ENCODE assay signal across 16 cellular contexts in genomic region chr12:1573960-1574862, GRCh38. TPM values are rescaled to one million over a fixed set of nuclear protein-coding genes. Genes with fewer than 3 reads are reported as not detected.
DNase-seq lines count a peak whose midpoint lies in the region; ATAC-seq, FAIRE-seq and TF ChIP-seq lines count a peak whose summit lies in the region.
"Had no signal": no experiment of that assay in that cellular context is flagged by ENCODE, and none has a peak within 500 bp of the region (broad histone marks: within the 10 kb centered on the region; RNA-seq: fewer than 3 reads in every experiment).

No MANE protein-coding gene starts in this region.

- no peak for TF ChIP-seq RAD21 in GM12878 (IDR thresholded peaks at IDR 0.05; ENCODE audit: insufficient read depth, low read depth, low read length)

- SMC1A ChIA-PET in GM12878 (lab: Charles Lee; ENCODE audit: uncharacterized antibody, unreplicated experiment): interaction anchor here (0.5 to 12.3 kb wide), 10 partner anchors 9 to 460 kb away, joined by 3 to 276 read pairs (median 4); no protein-coding TSS in a partner anchor

- intact Hi-C loops in GM12878 (cut with micrococcal nuclease; ENCODE audit: unreplicated experiment) (no loop called here), posterior vena cava (cut with DNase I) (no loop called here)

- TF ChIP-seq CTCF in C4-2B (conservative IDR thresholded peaks at IDR 0.05) (no peak), HEK293 (tag by site-specific recombination; IDR thresholded peaks at IDR 0.05) (no peak), GM12878 (IDR thresholded peaks at IDR 0.05 in 2 of 3, conservative IDR thresholded peaks at IDR 0.05 in 1 of 3; ENCODE audit: control insufficient read depth in 2 of 3, extremely low read depth in 1 of 3, insufficient read depth in 1 of 3, low read depth in 3 of 3, low read length in 3 of 3) (no peak), omental fat pad (IDR thresholded peaks at IDR 0.05) (no peak)

- FAIRE-seq in GM12878 (lab: Jason Lieb, UNC): no peak
- FAIRE-seq: kidney had no signal

- BruUV-seq in GM12878 (replicated peaks; lab: Mats Ljungman, UMichigan): no TSS peak

- H3K4me3 ChIP-seq in HEK293 (ENCODE audit: low read depth, low read length): no peak overlapping the region
- H3K4me3 ChIP-seq in GM12878: no peak overlapping the region
- H3K4me3 ChIP-seq: PC-9 had no signal

- RAD21 ChIA-PET in GM12878 (lab: Charles Lee; ENCODE audit: unreplicated experiment): interaction anchor here (0.6 to 2.8 kb wide), 8 partner anchors 9 to 456 kb away, joined by 3 to 10 read pairs (median 5); no protein-coding TSS in a partner anchor

- TF ChIP-seq EP300 in GM12878 (IDR thresholded peaks at IDR 0.05; ENCODE audit: borderline replicate concordance in 1 of 2, control insufficient read depth in 1 of 2, low read depth in 2 of 2, low read length in 2 of 2): no peak

- no peak for DNase-seq in GM12878 (ENCODE audit: low read depth, low spot score)
- no peak for DNase-seq in omental fat pad (ENCODE audit: low spot score)
- DNase-seq in posterior vena cava (ENCODE audit: low spot score): no peak
- no peak for DNase-seq in LoVo (ENCODE audit: low spot score)
- DNase-seq: activated effector memory CD4-positive, alpha-beta T cell treated with Interleukin-2 at 50 U/mL for 16 hours; brain microvascular endothelial cell; kidney; NCI-H2227 treated with DMSO at 0.1 percent for 48 hours; stimulated activated CD4-positive, alpha-beta T cell treated with anti-CD3 and anti-CD28 coated beads, Interleukin-4, amount 100 ng/mL, for 1 hour; stimulated activated naive CD4-positive, alpha-beta T cell treated with Interleukin-2 at 50 U/mL for 16 hours; T-helper 2 cell had no signal

- POLR2A ChIA-PET in HEK293 (lab: Yijun Ruan, JAX): interaction anchor here (1.6 kb wide), 1 partner anchor 19 kb away, joined by 4 read pairs; no protein-coding TSS in a partner anchor
- POLR2A ChIA-PET in GM12878 (lab: Charles Lee): interaction anchor here (0.6 to 1.1 kb wide), 4 partner anchors 15 to 456 kb away, joined by 3 to 7 read pairs (median 4); no protein-coding TSS in a partner anchor

- H2AFZ ChIP-seq in GM12878 (ENCODE audit: control insufficient read depth, low read depth, low read length): no peak overlapping the region
- H2AFZ ChIP-seq: PC-9 had no signal

- CTCF ChIA-PET in HEK293 (lab: Yijun Ruan, JAX) (interaction anchor here (0.6 to 10.7 kb wide), 4 partner anchors 9 to 456 kb away, joined by 3 to 196 read pairs (median 5); no protein-coding TSS in a partner anchor), GM12878 (lab: Yijun Ruan, JAX) (interaction anchor here (1.2 to 12.3 kb wide), 4 partner anchors 9 to 456 kb away, joined by 3 to 193 read pairs (median 38); no protein-coding TSS in a partner anchor)

- H3K27me3 ChIP-seq in GM12878 (replicated peaks in 1 of 2; ENCODE audit: control insufficient read depth in 2 of 2, insufficient read depth in 2 of 2, low read length in 1 of 2): no peaks in the 10 kb centered on the region
- H3K27me3 ChIP-seq: brain microvascular endothelial cell had no signal

- no peaks in the 10 kb centered on the region for H3K79me2 ChIP-seq in GM12878 (ENCODE audit: control insufficient read depth, insufficient read depth, low read length)

- WGBS in GM12878 (ENCODE audit: insufficient coverage, insufficient replicate concordance, low lambda C conversion rate, missing lambda C conversion rate): 63% methylated on average over 13 of the region's 15 CpGs

- H3K9me3 ChIP-seq in HEK293 (ENCODE audit: control insufficient read depth, insufficient read depth, low read depth, low read length): no peaks in the 10 kb centered on the region
- no peaks in the 10 kb centered on the region for H3K9me3 ChIP-seq in GM12878 (replicated peaks; ENCODE audit: control insufficient read depth, insufficient read depth, low read length)

- in situ Hi-C loops in GM12878 (cut with MboI): no loop called here

- H3K27ac ChIP-seq in C4-2B (peak overlapping the region; percentile 64), HEK293 (ENCODE audit: extremely low read depth, low read depth, low read length) (peak overlapping the region; percentile 56; the same call in 1 of the 2 replicates), GM12878 (ENCODE audit: control insufficient read depth, insufficient read depth) (no peak overlapping the region)
- H3K27ac ChIP-seq: brain microvascular endothelial cell, PC-9 had no signal

- no peak for TF ChIP-seq POLR2A in GM12878 (IDR thresholded peaks at IDR 0.05; ENCODE audit: low read depth, low read length)

- H3K36me3 ChIP-seq in HEK293 (ENCODE audit: control insufficient read depth in 2 of 2, insufficient read depth in 1 of 2, low read length in 2 of 2) (no peaks in the 10 kb centered on the region), GM12878 (ENCODE audit: control insufficient read depth in 2 of 2, insufficient read depth in 2 of 2, low read length in 1 of 2) (no peaks in the 10 kb centered on the region)
- H3K36me3 ChIP-seq: brain microvascular endothelial cell had no signal

- H3K4me1 ChIP-seq in HEK293 (ENCODE audit: control insufficient read depth, insufficient read depth, low read length): peaks cover 26% of the 10 kb centered on the region
- H3K4me1 ChIP-seq in GM12878 (ENCODE audit: control insufficient read depth, insufficient read depth, low read length): no peaks in the 10 kb centered on the region

- H4K20me1 ChIP-seq in GM12878 (ENCODE audit: control insufficient read depth, insufficient read depth): no peaks in the 10 kb centered on the region

- H3K9ac ChIP-seq in GM12878 (ENCODE audit: control insufficient read depth, insufficient read depth, low read length): no peak overlapping the region

- H3K4me2 ChIP-seq in GM12878 (ENCODE audit: control insufficient read depth, insufficient read depth): no peak overlapping the region
- H3K4me2 ChIP-seq: PC-9 had no signal

- peak; percentile 39; the same call in 2 of the 3 replicates for ATAC-seq in GM12878
- peak; percentile 55 for ATAC-seq in omental fat pad (ENCODE audit: low FRiP score)
- ATAC-seq in HG03354 (IDR thresholded peaks at IDR 0.05; ENCODE audit: poor library complexity, severe bottlenecking, unreplicated experiment): no peak
- ATAC-seq: HCT116 had no signal

TF ChIP-seq in GM12878, 131 proteins besides CTCF, POLR2A, EP300 and RAD21 (continues in another document):
- TF ChIP-seq HCFC1 (IDR thresholded peaks at IDR 0.05; ENCODE audit: low read length) (no peak), BCL11A (IDR thresholded peaks at IDR 0.05; ENCODE audit: low read depth, low read length) (no peak)

RNA-seq across cellular contexts. Expression of gene FBXL14, which starts 20.2 kb away (rescaled TPM):
- total RNA-seq in GM12878 (2013; cell fraction: nucleolus; rRNA removed): 18.2 and 19.2 TPM in 2 replicates
- total RNA-seq in GM12878 (2014; rRNA removed): 11.8 and 12.8 TPM in 2 replicates
- total RNA-seq in GM12878 (2014; rRNA removed; fragmentation: Illumina TruSeq; extraction: Trizol): 3.2 and 4.0 TPM in 2 replicates
- total RNA-seq in GM12878 (2021): 18.8 and 19.0 TPM in 2 replicates
- 1.8 TPM for polyA plus RNA-seq in GM12878 (2011; ENCODE audit: low read depth)
- 5.6 and 12.8 TPM in 2 replicates for polyA plus RNA-seq in GM12878 (2011; rRNA removed)
- 19.6 and 30.9 TPM in 2 replicates for polyA plus RNA-seq in GM12878 (2011; cell fraction: cytosol; rRNA removed)
- 19.0 and 20.7 TPM in 2 replicates for polyA plus RNA-seq in GM12878 (2011; cell fraction: nucleus; rRNA removed)
- 5.9 and 6.4 TPM in 2 replicates for polyA plus RNA-seq in GM12878 (2012)
- 0.19 and 1.4 TPM in 2 replicates for polyA plus RNA-seq in GM12878 (2014; fragmentation: Illumina TruSeq; extraction: Trizol)
- polyA plus RNA-seq in GM12878 (2014; fragmentation: Nextera tagmentation; extraction: Ambion mirVana): under 1 TPM; 0.44 to 0.64 TPM
- polyA plus RNA-seq in GM12878 (2014; rRNA removed): 16.8 and 19.0 TPM in 2 replicates
- 1 to 10 TPM; 1.1 to 1.7 TPM for polyA plus RNA-seq in GM12878 (2016; fragmentation: Nextera tagmentation; extraction: Ambion mirVana)
- polyA minus RNA-seq in GM12878 (2011; rRNA and poly(A)+ RNA removed): 27.5 and 47.9 TPM in 2 replicates
- polyA minus RNA-seq in GM12878 (2011; cell fraction: cytosol; rRNA and poly(A)+ RNA removed): 17.4 and 24.5 TPM in 2 replicates
- polyA minus RNA-seq in GM12878 (2011; cell fraction: nucleus; rRNA and poly(A)+ RNA removed): 19.8 and 30.3 TPM in 2 replicates
- 10 to 100 TPM in 2 of 4 donors, 1 to 10 TPM in 2; 7.3 to 15.6 (median 10.1) TPM for total RNA-seq in omental fat pad
- 1 to 10 TPM; 6.3 to 7.3 TPM for total RNA-seq in posterior vena cava

RNA-seq across cellular contexts. Expression of gene WNT5B, which starts 54.8 kb away (rescaled TPM):
- 2.7 and 3.6 TPM in 2 replicates for total RNA-seq in GM12878 (2013; cell fraction: nucleolus; rRNA removed)
- total RNA-seq in GM12878 (2014; rRNA removed) (13.6 and 15.8 TPM in 2 replicates), GM12878 (2014; rRNA removed; fragmentation: Illumina TruSeq; extraction: Trizol) (6.4 and 7.5 TPM in 2 replicates), GM12878 (2021) (15.4 and 18.3 TPM in 2 replicates), omental fat pad (1 to 10 TPM; 3.6 to 9.0 (median 4.0) TPM), posterior vena cava (10 to 100 TPM; 10.1 to 12.8 TPM)
- 1.7 TPM for polyA plus RNA-seq in GM12878 (2011; ENCODE audit: low read depth)
- polyA plus RNA-seq in GM12878 (2011; rRNA removed) (2.4 and 4.8 TPM in 2 replicates), GM12878 (2014; fragmentation: Illumina TruSeq; extraction: Trizol) (5.1 and 6.0 TPM in 2 replicates), GM12878 (2014; fragmentation: Nextera tagmentation; extraction: Ambion mirVana) (1 to 10 TPM in 1 of 2 experiments, under 1 TPM in 1; 0.45 to 1.6 TPM), GM12878 (2014; rRNA removed) (9.7 and 11.4 TPM in 2 replicates), GM12878 (2016; fragmentation: Nextera tagmentation; extraction: Ambion mirVana) (1 to 10 TPM; 1.5 to 2.8 TPM)
- polyA plus RNA-seq in GM12878 (2011; cell fraction: cytosol; rRNA removed): 5.6 and 7.3 TPM in 2 replicates
- polyA plus RNA-seq in GM12878 (2011; cell fraction: nucleus; rRNA removed): 8.0 and 9.6 TPM in 2 replicates
- polyA plus RNA-seq in GM12878 (2012): 2.7 and 5.2 TPM in 2 replicates
- 3.7 and 12.1 TPM in 2 replicates for polyA minus RNA-seq in GM12878 (2011; rRNA and poly(A)+ RNA removed)
- 2.9 and 3.7 TPM in 2 replicates for polyA minus RNA-seq in GM12878 (2011; cell fraction: cytosol; rRNA and poly(A)+ RNA removed)
- polyA minus RNA-seq in GM12878 (2011; cell fraction: nucleus; rRNA and poly(A)+ RNA removed): 2.3 and 6.7 TPM in 2 replicates
